ENCODE assay signal across 37 cellular contexts in genomic region chr17:12686486-12686885, GRCh38. TPM values are rescaled to one million over a fixed set of nuclear protein-coding genes. Genes with fewer than 3 reads are reported as not detected.
"Had no signal": no experiment of that assay in that cellular context is flagged by ENCODE, and none has a peak within 500 bp of the region (broad histone marks: within the 10 kb centered on the region; RNA-seq: fewer than 3 reads in every experiment).

No MANE protein-coding gene starts in this region.

- H3K27ac ChIP-seq: body of pancreas, breast epithelium, SJCRH30, SK-N-MC, WERI-Rb-1 had no signal

- ATAC-seq: activated CD8-positive, alpha-beta T cell treated with anti-CD3 and anti-CD28 coated beads for 36 hours; activated T-cell treated with anti-CD3 and anti-CD28 coated beads, Interleukin-2, amount 50 U/mL, for 72 hours; activated T-helper 17 cell treated with anti-CD3 and anti-CD28 coated beads, Interleukin-2, amount 50 U/mL, for 72 hours; body of pancreas; Panc1 had no signal

- H3K27me3 ChIP-seq: breast epithelium had no signal

- H3K36me3 ChIP-seq: breast epithelium, SJCRH30, WERI-Rb-1 had no signal

- H3K4me1 ChIP-seq: body of pancreas, breast epithelium, SJCRH30 had no signal

- H3K9me3 ChIP-seq: body of pancreas, breast epithelium, SJCRH30 had no signal

- DNase-seq: activated CD4-positive, alpha-beta T cell treated with anti-CD3 and anti-CD28 coated beads for 1 hour; activated CD4-positive, alpha-beta T cell treated with anti-CD3 and anti-CD28 coated beads for 48 hours; activated CD4-positive, CD25-positive, alpha-beta regulatory T cell; activated CD8-positive, alpha-beta T cell treated with anti-CD3 and anti-CD28 coated beads for 36 hours; activated gamma-delta T cell; activated naive CD4-positive, alpha-beta T cell treated with Interleukin-2 at 50 U/mL for 16 hours; activated naive CD8-positive, alpha-beta T cell treated with anti-CD3 and anti-CD28 coated beads, Interleukin-2, amount 10 ng/mL, durations not matched to agents 7 days and 5 days; activated T-cell treated with anti-CD3 and anti-CD28 coated beads, Interleukin-2, amount 50 U/mL, for 1 hour; activated T-cell treated with anti-CD3 and anti-CD28 coated beads, Interleukin-2, amount 50 U/mL, for 72 hours; amygdala; body of pancreas; central memory CD4-positive, alpha-beta T cell; KG1; MM.1S; MV-4-11; NCI-H1092; NCI-H1436 treated with DMSO at 0.1 percent for 48 hours; NCI-H1694 treated with DMSO at 0.1 percent for 48 hours; NCI-H2029; NCI-H2171 treated with DMSO at 0.1 percent for 48 hours; NCI-H2227 treated with DMSO at 0.1 percent for 48 hours; NCI-H446; NCI-H510A treated with DMSO at 0.1 percent for 48 hours; NCI-H526 treated with DMSO at 0.1 percent for 48 hours; NCI-H82; SJCRH30; T1000; WERI-Rb-1 had no signal

- H3K4me3 ChIP-seq: body of pancreas, breast epithelium, SJCRH30, SK-N-MC had no signal

RNA-seq across cellular contexts. Expression of gene MYOCD, which starts 20.8 kb away (rescaled TPM):
- total RNA-seq: activated CD8-positive, alpha-beta memory T cell treated with anti-CD3 and anti-CD28 coated beads for 36 hours; activated CD8-positive, alpha-beta T cell treated with anti-CD3 and anti-CD28 coated beads for 36 hours; activated naive CD8-positive, alpha-beta T cell treated with anti-CD3 and anti-CD28 coated beads, Interleukin-2, amount 10 ng/mL, durations not matched to agents 7 days and 5 days; activated T-cell treated with anti-CD3 and anti-CD28 coated beads, Interleukin-2, amount 50 U/mL, for 72 hours; activated T-helper 17 cell treated with anti-CD3 and anti-CD28 coated beads, Interleukin-2, amount 50 U/mL, for 72 hours; LHCN-M2; RPMI7951; T-helper 1 cell treated with Interleukin-12 subunit alpha and Interleukin-12 subunit beta and Interleukin-4 antibody, amounts not matched to agents 30 ng/mL and 1 ng/mL, for 36 hours; T-helper 2 cell treated with Interferon-gamma antibody and Interleukin-4, amounts not matched to agents 100 ng/mL and 5 ng/mL, for 36 hours had no signal
